ENCODE assay signal across 11 cellular contexts in genomic region chr1:175102166-175102565, GRCh38. TPM values are rescaled to one million over a fixed set of nuclear protein-coding genes. Genes with fewer than 3 reads are reported as not detected.
"Had no signal": no experiment of that assay in that cellular context is flagged by ENCODE, and none has a peak within 500 bp of the region (broad histone marks: within the 10 kb centered on the region; RNA-seq: fewer than 3 reads in every experiment).

No MANE protein-coding gene starts in this region.

RNA-seq across cellular contexts. Expression of gene TNN, which starts 34.5 kb away (rescaled TPM):
- total RNA-seq: activated naive CD4-positive, alpha-beta T cell treated with anti-CD3 and anti-CD28 coated beads for 36 hours; activated naive CD4-positive, alpha-beta T cell treated with anti-CD3 and anti-CD28 coated beads, Interleukin-2, amount 50 U/mL, for 72 hours; activated naive CD8-positive, alpha-beta T cell treated with anti-CD3 and anti-CD28 coated beads, Interleukin-2, amount 10 ng/mL, durations not matched to agents 7 days and 5 days; activated T-cell treated with anti-CD3 and anti-CD28 coated beads, Interleukin-2, amount 50 U/mL, for 4 hours; activated T-cell treated with anti-CD3 and anti-CD28 coated beads, Interleukin-2, amount 50 U/mL, for 72 hours; activated T-helper 1 cell treated with anti-CD3 and anti-CD28 coated beads, Interleukin-12 subunit alpha, Interleukin-12 subunit beta, Interleukin-2, Interleukin-4 antibody, amounts not matched to agents 30 ng/mL and 10 ng/mL and 1 ng/mL, durations not matched to agents 14 hours and 24 hours and 36 hours; activated T-helper 17 cell treated with anti-CD3 and anti-CD28 coated beads, Interleukin-2, amount 50 U/mL, for 72 hours; activated T-helper 2 cell treated with anti-CD3 and anti-CD28 coated beads, Interferon-gamma antibody, Interleukin-2, Interleukin-4, amounts not matched to agents 10 μg/mL and 5 μg/mL and 100 μg/mL, durations not matched to agents 14 hours and 24 hours and 36 hours; bronchial epithelial cell; cardiac muscle cell; cardiac septum had no signal
- polyA plus RNA-seq: cardiac muscle cell had no signal
